Comparison of ENCODE assay signal across 8 cellular contexts in the genomic region with DNA sequence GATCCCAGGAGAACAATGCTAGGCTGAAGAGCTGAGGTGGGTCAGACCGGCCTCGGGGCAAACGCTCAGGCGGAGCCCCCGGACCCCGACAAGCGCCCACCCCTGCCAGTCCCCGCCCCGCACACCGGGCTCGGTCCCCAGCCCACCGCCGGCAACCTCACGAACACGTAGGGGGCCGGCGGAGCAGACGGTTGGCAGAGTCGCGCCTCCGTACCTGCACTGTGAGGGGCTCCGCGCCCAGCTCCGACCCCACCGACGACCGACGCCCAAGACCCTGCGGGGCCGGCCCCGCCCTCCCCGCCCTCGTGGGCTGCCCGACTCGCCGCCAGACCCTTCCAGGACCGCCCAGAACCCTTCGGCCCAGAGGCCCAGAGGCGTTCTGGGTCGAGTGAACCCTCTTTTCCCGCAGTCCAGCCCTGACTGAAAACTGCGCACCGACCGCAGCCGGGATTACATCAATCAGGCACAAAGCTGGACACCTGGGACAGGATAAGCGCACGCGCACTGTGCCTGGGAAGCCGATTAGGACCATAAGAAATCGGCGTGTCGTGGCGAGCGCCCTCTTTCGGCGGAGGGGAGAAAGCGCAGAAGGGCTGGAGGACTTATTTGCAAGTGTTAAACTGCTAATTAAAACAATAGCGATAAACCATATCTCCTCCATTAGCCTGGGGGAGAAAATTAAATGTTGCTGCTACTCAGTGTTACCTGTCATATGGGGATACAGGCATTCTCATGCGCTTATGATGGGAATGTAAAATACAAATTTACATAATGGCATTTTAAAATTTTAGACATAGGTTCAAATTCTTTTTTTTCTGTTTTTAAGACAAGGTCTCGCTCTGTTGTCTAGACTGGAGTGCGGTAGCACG. TPM values are rescaled to one million over a fixed set of nuclear protein-coding genes. Genes with fewer than 3 reads are reported as not detected.
DNase-seq lines count a peak whose midpoint lies in the region; TF ChIP-seq lines count a peak whose summit lies in the region.

No MANE protein-coding gene starts in this region.

- H3K4me1 ChIP-seq in GM23248 (ENCODE audit: insufficient read depth) (peaks cover 39% of the 10 kb centered on the region), neural progenitor cell (peaks cover 17% of the 10 kb centered on the region)

- H3F3A ChIP-seq in GM23248 (ENCODE audit: insufficient read depth): peaks cover 19% of the 10 kb centered on the region
- peaks cover 6% of the 10 kb centered on the region for H3F3A ChIP-seq in neural progenitor cell (ENCODE audit: low read depth)

- H3K4me3 Mint-ChIP-seq in neural progenitor cell: no peak overlapping the region

- H3K36me3 Mint-ChIP-seq in neural progenitor cell: no peaks in the 10 kb centered on the region

- H3K36me3 ChIP-seq in GM23248 (ENCODE audit: low read depth) (no peaks in the 10 kb centered on the region), neural progenitor cell (no peaks in the 10 kb centered on the region)

- H2AFZ ChIP-seq in GM23248 (peak overlapping the region; percentile 98), neural progenitor cell (replicated peaks) (peak overlapping the region; percentile 85)

- H3K4me1 Mint-ChIP-seq in neural progenitor cell: peaks cover 4% of the 10 kb centered on the region

- in situ Hi-C loops in GM23248 (cut with MboI): no loop called here

- peak overlapping the region; percentile 99 for H3K27ac Mint-ChIP-seq in neural progenitor cell

- WGBS in GM23248 (ENCODE audit: low coverage in 1 of 2, low lambda C conversion rate in 2 of 2, missing lambda C conversion rate in 2 of 2), 2 experiments: 2 to 3% methylated on average over 36 to 61 of the region's 62 CpGs

- H3K27ac ChIP-seq in GM23248 (peak overlapping the region; percentile 75), neural progenitor cell (peak overlapping the region; percentile 95)

- TF ChIP-seq CTCF in foreskin fibroblast (IDR thresholded peaks at IDR 0.05; ENCODE audit: low read depth, low read length) (peak; percentile 97), neural progenitor cell (IDR thresholded peaks at IDR 0.05) (peak; percentile 100)

- no peaks in the 10 kb centered on the region for H3K27me3 ChIP-seq in GM23248 (replicated peaks; ENCODE audit: insufficient read depth)
- H3K27me3 ChIP-seq in neural progenitor cell: no peaks in the 10 kb centered on the region

- H3K9me3 Mint-ChIP-seq in neural progenitor cell: no peaks in the 10 kb centered on the region

- peak overlapping the region; percentile 89 for H3K4me3 ChIP-seq in GM23248
- H3K4me3 ChIP-seq in foreskin fibroblast (ENCODE audit: low read depth in 1 of 2, low read length in 2 of 2): peak overlapping the region; percentile 82 to 93
- peak overlapping the region; percentile 91 for H3K4me3 ChIP-seq in neural progenitor cell

- H3K27me3 Mint-ChIP-seq in neural progenitor cell (ENCODE audit: insufficient read depth, low read depth): peaks cover 4% of the 10 kb centered on the region

- H3K9me3 ChIP-seq in GM23248 (ENCODE audit: low read depth) (no peaks in the 10 kb centered on the region), neural progenitor cell (ENCODE audit: low read depth) (no peaks in the 10 kb centered on the region)

- H3K9me2 ChIP-seq in GM23248 (ENCODE audit: insufficient read depth): no peaks in the 10 kb centered on the region

- H3K4me2 ChIP-seq in GM23248 (ENCODE audit: unreplicated experiment) (peak overlapping the region; percentile 94), neural progenitor cell (peak overlapping the region; percentile 91)

- peaks cover 47% of the 10 kb centered on the region for H3K79me2 ChIP-seq in GM23248 (ENCODE audit: insufficient read depth)
- H3K79me2 ChIP-seq in neural progenitor cell (ENCODE audit: low read depth): peaks cover 47% of the 10 kb centered on the region

- H4K20me1 ChIP-seq in GM23248 (ENCODE audit: insufficient read depth): no peaks in the 10 kb centered on the region
- peaks cover 42% of the 10 kb centered on the region for H4K20me1 ChIP-seq in neural progenitor cell (ENCODE audit: low read depth)

- H3K9ac ChIP-seq in GM23248: peak overlapping the region; percentile 88
- H3K9ac ChIP-seq in neural progenitor cell: peak overlapping the region; percentile 83

- DNase-seq in Daoy (ENCODE audit: low read depth) (peak; percentile 93), GM23248 (peak; percentile 92), M059J (ENCODE audit: low read depth) (peak; percentile 77), SHP77 (lab: John Stamatoyannopoulos, UW) (peak; percentile 76 to 81), activated gamma-delta T cell (lab: John Stamatoyannopoulos, UW) (peak; percentile 72), foreskin fibroblast (peak; percentile 76 to 93), neural progenitor cell (ENCODE audit: low spot score) (peak; percentile 97), stromal cell of bone marrow (ENCODE audit: low read depth) (peak; percentile 70)

RNA-seq across cellular contexts. Expression of gene DCTN1, which starts 11.7 kb away (rescaled TPM):
- total RNA-seq in Daoy (2014; rRNA removed; shearing (Covaris generic)): 74.5 and 74.8 TPM in 2 replicates
- 172 and 176 TPM in 2 replicates for total RNA-seq in GM23248 (2014; rRNA removed; shearing (Covaris generic))
- 169 and 171 TPM in 2 replicates for polyA plus RNA-seq in GM23248 (2016; fragmentation: Nextera tagmentation; extraction: Ambion mirVana)
- total RNA-seq in M059J (2014; rRNA removed; shearing (Covaris generic)): 51.5 and 87.0 TPM in 2 replicates
- 100 and 134 TPM in 2 replicates for total RNA-seq in neural progenitor cell (ENCODE audit: low replicate concordance)

RNA-seq across cellular contexts. Expression of gene C2orf81, which starts 29.6 kb away (rescaled TPM):
- 1.4 TPM in 2 replicates for total RNA-seq in Daoy (2014; rRNA removed; shearing (Covaris generic))
- total RNA-seq in GM23248 (2014; rRNA removed; shearing (Covaris generic)): 1.6 and 3.5 TPM in 2 replicates
- polyA plus RNA-seq in GM23248 (2016; fragmentation: Nextera tagmentation; extraction: Ambion mirVana): 6.0 TPM in 2 replicates
- 0.57 and 1.6 TPM in 2 replicates for total RNA-seq in M059J (2014; rRNA removed; shearing (Covaris generic))
- total RNA-seq in neural progenitor cell (ENCODE audit: low replicate concordance): 1.8 and 6.0 TPM in 2 replicates

RNA-seq across cellular contexts. Expression of gene WDR54, which starts 29.7 kb away (rescaled TPM):
- total RNA-seq in Daoy (2014; rRNA removed; shearing (Covaris generic)): 62.2 and 68.1 TPM in 2 replicates
- 33.4 and 45.0 TPM in 2 replicates for total RNA-seq in GM23248 (2014; rRNA removed; shearing (Covaris generic))
- polyA plus RNA-seq in GM23248 (2016; fragmentation: Nextera tagmentation; extraction: Ambion mirVana): 50.8 and 53.3 TPM in 2 replicates
- total RNA-seq in M059J (2014; rRNA removed; shearing (Covaris generic)): 60.2 and 64.7 TPM in 2 replicates
- total RNA-seq in neural progenitor cell (ENCODE audit: low replicate concordance): 88.1 and 138 TPM in 2 replicates

RNA-seq across cellular contexts. Expression of gene SLC4A5, which starts 48.6 kb away (rescaled TPM):
- 0.17 TPM in 1 of 2 replicates, not detected in the other for total RNA-seq in Daoy (2014; rRNA removed; shearing (Covaris generic))
- 0.32 and 0.38 TPM in 2 replicates for total RNA-seq in GM23248 (2014; rRNA removed; shearing (Covaris generic))
- polyA plus RNA-seq in GM23248 (2016; fragmentation: Nextera tagmentation; extraction: Ambion mirVana): 0.35 TPM in 1 of 2 replicates, not detected in the other
- 0.02 TPM in 1 of 2 replicates, not detected in the other for total RNA-seq in M059J (2014; rRNA removed; shearing (Covaris generic))
- 1.7 and 2.0 TPM in 2 replicates for total RNA-seq in neural progenitor cell (ENCODE audit: low replicate concordance)

RNA-seq across cellular contexts. Expression of gene RTKN, which starts 49.9 kb away (rescaled TPM):
- 5.4 and 6.9 TPM in 2 replicates for total RNA-seq in Daoy (2014; rRNA removed; shearing (Covaris generic))
- 13.5 and 17.5 TPM in 2 replicates for total RNA-seq in GM23248 (2014; rRNA removed; shearing (Covaris generic))
- polyA plus RNA-seq in GM23248 (2016; fragmentation: Nextera tagmentation; extraction: Ambion mirVana): 13.0 and 14.5 TPM in 2 replicates
- 10.5 and 12.1 TPM in 2 replicates for total RNA-seq in M059J (2014; rRNA removed; shearing (Covaris generic))
- total RNA-seq in neural progenitor cell (ENCODE audit: low replicate concordance): 11.4 and 40.0 TPM in 2 replicates

Comparison
In these comparisons a context has a peak if more than half of its experiments do, and no peak if none do; other contexts are left out.
1. Peak in every context shown above with its lines: DNase-seq, H3K4me3 ChIP-seq and H3K27ac ChIP-seq.